8 cellular contexts compared by ENCODE assay signal in genomic region chr1:153633747-153634665, GRCh38. TPM values are rescaled to one million over a fixed set of nuclear protein-coding genes. Genes with fewer than 3 reads are reported as not detected.
DNase-seq lines count a peak whose midpoint lies in the region; ATAC-seq, FAIRE-seq and TF ChIP-seq lines count a peak whose summit lies in the region.

TSS of gene CHTOP (plus strand) at chr1:153634066. CDS start at chr1:153636589, 2,523 bp downstream.

- no peaks in the 10 kb centered on the region for H3K27me3 Mint-ChIP-seq in natural killer cell (ENCODE audit: low read depth in 2 of 2)

- H3K4me2 ChIP-seq in Loucy (ENCODE audit: low read depth, low read length, poor library complexity, severe bottlenecking), result peak within 1 kb of the TSS; percentile 69

- no peaks in the 10 kb centered on the region for H3K27me3 ChIP-seq in Loucy (ENCODE audit: insufficient read depth, low read length, poor library complexity, severe bottlenecking)

- H3K9me2 ChIP-seq in Loucy (replicated peaks; ENCODE audit: low read depth, low read length), result no peaks in the 10 kb centered on the region

- no peak for TF ChIP-seq CTCF in Loucy (conservative IDR thresholded peaks at IDR 0.05; ENCODE audit: low read length)
- no peak for TF ChIP-seq CTCF in natural killer cell (IDR thresholded peaks at IDR 0.05)

- peak; percentile 80; the same call in 1 of the 2 replicates for TF ChIP-seq POLR2A in H54 (IDR thresholded peaks at IDR 0.05; ENCODE audit: low read depth, low read length)
- peak; percentile 95 for TF ChIP-seq POLR2A in Raji (IDR thresholded peaks at IDR 0.05; ENCODE audit: insufficient read depth, low read depth, low read length)

- peak within 1 kb of the TSS; percentile 93 for H3K4me3 ChIP-seq in Loucy (ENCODE audit: low read length, poor library complexity, severe bottlenecking)

- peak; percentile 98 for DNase-seq in EL
- peak; percentile 80 for DNase-seq in H54 (ENCODE audit: insufficient read length, low spot score)
- peak; percentile 93 for DNase-seq in activated T-helper 9 cell treated with anti-CD3 and anti-CD28 coated beads, Interleukin-2, amount 50 U/mL, for 16 hours (ENCODE audit: low read depth)
- peak; percentile 99 for DNase-seq in fibroblast of peridontal ligament (ENCODE audit: extremely low read depth)
- DNase-seq in natural killer cell, result peak; percentile 98
- DNase-seq in stimulated activated naive CD4-positive, alpha-beta T cell treated with Interleukin-2 at 50 U/mL for 16 hours (lab: John Stamatoyannopoulos, UW), result peak; percentile 92

- H3F3A ChIP-seq in Loucy (ENCODE audit: low read depth), result no peaks in the 10 kb centered on the region

- peak within 1 kb of the TSS; percentile 98 for H3K9ac ChIP-seq in Loucy (ENCODE audit: low read depth, low read length, poor library complexity, severe bottlenecking)

- intact Hi-C loops in natural killer cell (cut with micrococcal nuclease), result loop anchor here (2.0 to 5.0 kb wide), 3 partner anchors 37 to 358 kb away; partner anchors contain the start of genes ILF2 and RPS27

- peak; percentile 45 for FAIRE-seq in H54 (lab: Jason Lieb, UNC)

- H3K9me3 Mint-ChIP-seq in natural killer cell, result no peaks in the 10 kb centered on the region

- H3K36me3 Mint-ChIP-seq in natural killer cell, result peaks cover 7% of the 10 kb centered on the region

- peaks cover 47% of the 10 kb centered on the region for H3K79me2 ChIP-seq in Loucy (ENCODE audit: insufficient read depth, low read length)

- peak within 1 kb of the TSS; percentile 99 for H3K4me3 Mint-ChIP-seq in natural killer cell

- peak; percentile 86 to 97 (median 88) for ATAC-seq in natural killer cell

- peak within 1 kb of the TSS; percentile 65 for H2AFZ ChIP-seq in Loucy (ENCODE audit: low read length)

- H3K4me1 Mint-ChIP-seq in natural killer cell, result peaks cover 24 to 34% of the 10 kb centered on the region in 2 donors

- no peaks in the 10 kb centered on the region for H3K9me3 ChIP-seq in Loucy (ENCODE audit: insufficient read depth, low read depth, low read length)

- H4K20me1 ChIP-seq in Loucy (ENCODE audit: insufficient read depth, low read length, poor library complexity, severe bottlenecking), result peaks cover 43% of the 10 kb centered on the region

- peaks cover 27% of the 10 kb centered on the region for H3K36me3 ChIP-seq in Loucy (ENCODE audit: insufficient read depth, low read length)

- peak within 1 kb of the TSS; percentile 98 to 99 for H3K27ac Mint-ChIP-seq in natural killer cell

- H3K4me1 ChIP-seq in Loucy (ENCODE audit: insufficient read depth, low read length, poor library complexity, severe bottlenecking), result peaks cover 34% of the 10 kb centered on the region

RNA-seq across cellular contexts. Expression of gene CHTOP, which starts in this region (rescaled TPM):
- 100 to 1,000 TPM in 2 of 3 donors, 10 to 100 TPM in 1; 94.7 to 110 (median 106) TPM for total RNA-seq in natural killer cell

Comparison
In these comparisons a context has a peak if more than half of its experiments do, and no peak if none do; other contexts are left out.
1. Peak in every context shown above with its lines: DNase-seq, ATAC-seq and H3K4me3 ChIP-seq.